Comparison of ENCODE assay signal across 17 cellular contexts in genomic region chr5:123496892-123497291, GRCh38. TPM values are rescaled to one million over a fixed set of nuclear protein-coding genes. Genes with fewer than 3 reads are reported as not detected.
DNase-seq lines count a peak whose midpoint lies in the region; ATAC-seq, FAIRE-seq and TF ChIP-seq lines count a peak whose summit lies in the region.
"Had no signal": no experiment of that assay in that cellular context is flagged by ENCODE, and none has a peak within 500 bp of the region (broad histone marks: within the 10 kb centered on the region; RNA-seq: fewer than 3 reads in every experiment).

No MANE protein-coding gene starts in this region.

- H3K27me3 ChIP-seq in GM23248 (replicated peaks; ENCODE audit: insufficient read depth), result no peaks in the 10 kb centered on the region
- H3K27me3 ChIP-seq in astrocyte (ENCODE audit: insufficient read depth, low read length), result no peaks in the 10 kb centered on the region
- no peaks in the 10 kb centered on the region for H3K27me3 ChIP-seq in keratinocyte (ENCODE audit: control insufficient read depth, extremely low read depth, insufficient read depth, low read length)
- no peaks in the 10 kb centered on the region for H3K27me3 ChIP-seq in Peyer's patch
- H3K27me3 ChIP-seq: esophagus muscularis mucosa, SJCRH30, testis had no signal

- H3K4me3 ChIP-seq in GM23248 (no peak overlapping the region), astrocyte (ENCODE audit: insufficient read depth, low read depth, low read length) (no peak overlapping the region), keratinocyte (ENCODE audit: control insufficient read depth in 2 of 3, extremely low read depth in 1 of 3, insufficient read depth in 2 of 3, low read depth in 1 of 3, low read length in 3 of 3) (no peak overlapping the region), Peyer's patch (no peak overlapping the region)
- H3K4me3 ChIP-seq: A549, esophagus muscularis mucosa, SJCRH30, testis had no signal

- H3K4me2 ChIP-seq in GM23248 (ENCODE audit: unreplicated experiment), result peak overlapping the region; percentile 49
- no peak overlapping the region for H3K4me2 ChIP-seq in astrocyte (ENCODE audit: low read length)
- no peak overlapping the region for H3K4me2 ChIP-seq in keratinocyte (ENCODE audit: control insufficient read depth, extremely low read depth, insufficient read depth, low read depth, low read length)
- H3K4me2 ChIP-seq: A549 had no signal

- H3K27me3 Mint-ChIP-seq in astrocyte (ENCODE audit: low read depth, unreplicated experiment), result no peaks in the 10 kb centered on the region
- H3K27me3 Mint-ChIP-seq: dendritic cell treated with granulocyte-macrophage colony-stimulating factor and Interleukin-4, amounts not matched to agents 40 ng/mL and 50 ng/mL, for 4 days; progenitor cell of endocrine pancreas had no signal

- H3K9me3 Mint-ChIP-seq in astrocyte (ENCODE audit: unreplicated experiment), result no peaks in the 10 kb centered on the region
- H3K9me3 Mint-ChIP-seq: activated T-helper 17 cell treated with anti-CD3 and anti-CD28 coated beads, Interleukin-2, amount 50 U/mL, for 72 hours; dendritic cell treated with granulocyte-macrophage colony-stimulating factor and Interleukin-4, amounts not matched to agents 40 ng/mL and 50 ng/mL, for 4 days; naive thymus-derived CD4-positive, alpha-beta T cell had no signal

- TF ChIP-seq CTCF in astrocyte (IDR thresholded peaks at IDR 0.05; ENCODE audit: insufficient read depth, low read depth, low read length) (no peak), keratinocyte (optimal IDR thresholded peaks at IDR 0.05 in 1 of 3, IDR thresholded peaks at IDR 0.05 in 1 of 3, conservative IDR thresholded peaks at IDR 0.05 in 1 of 3; ENCODE audit: extremely low read depth in 1 of 3, insufficient read depth in 2 of 3, low read length in 3 of 3) (no peak), Peyer's patch (IDR thresholded peaks at IDR 0.05) (no peak)

- peaks cover 13% of the 10 kb centered on the region for H3F3A ChIP-seq in GM23248 (ENCODE audit: insufficient read depth)

- H3K27ac ChIP-seq in GM23248, result peak overlapping the region; percentile 50
- no peak overlapping the region for H3K27ac ChIP-seq in astrocyte (ENCODE audit: low read depth, low read length)
- H3K27ac ChIP-seq in keratinocyte (ENCODE audit: control insufficient read depth, insufficient read depth, low read length), result no peak overlapping the region
- no peak overlapping the region for H3K27ac ChIP-seq in Peyer's patch
- H3K27ac ChIP-seq: A549, esophagus muscularis mucosa, SJCRH30, testis had no signal

- H3K9ac ChIP-seq in GM23248 (no peak overlapping the region), astrocyte (ENCODE audit: low read length) (no peak overlapping the region), keratinocyte (ENCODE audit: control insufficient read depth, extremely low read depth, insufficient read depth, low read length) (no peak overlapping the region)

- H3K79me2 ChIP-seq in GM23248 (ENCODE audit: insufficient read depth) (no peaks in the 10 kb centered on the region), astrocyte (ENCODE audit: insufficient read depth, low read length) (no peaks in the 10 kb centered on the region), keratinocyte (ENCODE audit: control insufficient read depth, insufficient read depth, low read length) (no peaks in the 10 kb centered on the region)

- no peaks in the 10 kb centered on the region for H3K9me1 ChIP-seq in keratinocyte (ENCODE audit: control insufficient read depth, extremely low read depth, insufficient read depth, low read length)

- H3K9me3 ChIP-seq in GM23248 (ENCODE audit: low read depth), result no peaks in the 10 kb centered on the region
- H3K9me3 ChIP-seq in astrocyte (ENCODE audit: insufficient read depth, low read depth, low read length), result no peaks in the 10 kb centered on the region
- H3K9me3 ChIP-seq in keratinocyte (ENCODE audit: control insufficient read depth, low read depth, low read length), result no peaks in the 10 kb centered on the region
- H3K9me3 ChIP-seq in Peyer's patch, result no peaks in the 10 kb centered on the region
- H3K9me3 ChIP-seq: A549, esophagus muscularis mucosa, SJCRH30, testis had no signal

- FAIRE-seq in astrocyte (lab: Jason Lieb, UNC) (no peak), keratinocyte (lab: Jason Lieb, UNC) (peak; percentile 73)
- FAIRE-seq: A549 had no signal

- no peaks in the 10 kb centered on the region for H4K20me1 ChIP-seq in GM23248 (ENCODE audit: insufficient read depth)
- H4K20me1 ChIP-seq in astrocyte (ENCODE audit: insufficient read depth, low read length), result no peaks in the 10 kb centered on the region
- no peaks in the 10 kb centered on the region for H4K20me1 ChIP-seq in keratinocyte (ENCODE audit: control insufficient read depth, extremely low read depth, insufficient read depth, low read length)

- WGBS in GM23248 (ENCODE audit: low coverage in 1 of 2, low lambda C conversion rate in 2 of 2, missing lambda C conversion rate in 2 of 2), 2 experiments, result 63 to 67% methylated on average over 3 of the region's 3 CpGs

- TF ChIP-seq POLR2A in Peyer's patch (IDR thresholded peaks at IDR 0.05), result no peak

- H3K4me1 ChIP-seq in GM23248 (ENCODE audit: insufficient read depth), result peaks cover 32% of the 10 kb centered on the region
- H3K4me1 ChIP-seq in astrocyte (ENCODE audit: insufficient read depth, low read length), result peaks cover 3% of the 10 kb centered on the region
- H3K4me1 ChIP-seq in keratinocyte (ENCODE audit: control insufficient read depth, extremely low read depth, insufficient read depth, low read length), result peaks cover 15% of the 10 kb centered on the region
- no peaks in the 10 kb centered on the region for H3K4me1 ChIP-seq in Peyer's patch
- H3K4me1 ChIP-seq: A549, esophagus muscularis mucosa, SJCRH30, testis had no signal

- H3K4me1 Mint-ChIP-seq in astrocyte (ENCODE audit: low read depth, unreplicated experiment), result peaks cover 1% of the 10 kb centered on the region
- H3K4me1 Mint-ChIP-seq: activated T-helper 17 cell treated with anti-CD3 and anti-CD28 coated beads, Interleukin-2, amount 50 U/mL, for 72 hours; naive thymus-derived CD4-positive, alpha-beta T cell had no signal

- no peak overlapping the region for H3K27ac Mint-ChIP-seq in astrocyte (ENCODE audit: unreplicated experiment)
- H3K27ac Mint-ChIP-seq: activated T-helper 17 cell treated with anti-CD3 and anti-CD28 coated beads, Interleukin-2, amount 50 U/mL, for 72 hours; dendritic cell treated with granulocyte-macrophage colony-stimulating factor and Interleukin-4, amounts not matched to agents 40 ng/mL and 50 ng/mL, for 4 days; naive thymus-derived CD4-positive, alpha-beta T cell; progenitor cell of endocrine pancreas had no signal

- DNase-seq in NCI-H82 (lab: John Stamatoyannopoulos, UW) (peak; percentile 46), NCI-H82 treated with DMSO at 0.1 percent for 48 hours (lab: John Stamatoyannopoulos, UW; ENCODE audit: unreplicated experiment) (no peak), GM23248 (peak; percentile 76), astrocyte (ENCODE audit: low read depth) (peak; percentile 83), keratinocyte (ENCODE audit: low read depth, low spot score) (no peak), KBM-7 (no peak), Peyer's patch (no peak)
- DNase-seq: naive thymus-derived CD4-positive, alpha-beta T cell; NCI-H2029; testis had no signal

- no peak for ATAC-seq in GM19463 (IDR thresholded peaks at IDR 0.05; ENCODE audit: unreplicated experiment)
- ATAC-seq: A549; activated T-helper 17 cell treated with anti-CD3 and anti-CD28 coated beads, Interleukin-2, amount 50 U/mL, for 72 hours; naive thymus-derived CD4-positive, alpha-beta T cell had no signal

- H3K4me3 Mint-ChIP-seq in astrocyte (ENCODE audit: unreplicated experiment), result no peak overlapping the region
- H3K4me3 Mint-ChIP-seq: activated T-helper 17 cell treated with anti-CD3 and anti-CD28 coated beads, Interleukin-2, amount 50 U/mL, for 72 hours; dendritic cell treated with granulocyte-macrophage colony-stimulating factor and Interleukin-4, amounts not matched to agents 40 ng/mL and 50 ng/mL, for 4 days; naive thymus-derived CD4-positive, alpha-beta T cell had no signal

- H2AFZ ChIP-seq in GM23248 (no peak overlapping the region), astrocyte (ENCODE audit: low read depth, low read length) (no peak overlapping the region), keratinocyte (ENCODE audit: control insufficient read depth, low read length) (no peak overlapping the region)

- dilution Hi-C loops in keratinocyte (cut with MboI; ENCODE audit: extremely low pct_ligation_motif_present, low sequenced_read_pairs), result no loop called here

- in situ Hi-C loops in GM23248 (cut with MboI) (no loop called here), KBM-7 (cut with MboI; ENCODE audit: low pct_unique_long_range_greater_than_20kb, low sequenced_read_pairs) (no loop called here)

- no peaks in the 10 kb centered on the region for H3K9me2 ChIP-seq in GM23248 (ENCODE audit: insufficient read depth)

- H3K36me3 Mint-ChIP-seq in astrocyte (ENCODE audit: low read depth, unreplicated experiment), result no peaks in the 10 kb centered on the region
- H3K36me3 Mint-ChIP-seq: naive thymus-derived CD4-positive, alpha-beta T cell had no signal

- no peaks in the 10 kb centered on the region for H3K36me3 ChIP-seq in GM23248 (ENCODE audit: low read depth)
- H3K36me3 ChIP-seq in astrocyte (ENCODE audit: insufficient read depth, low read length), result no peaks in the 10 kb centered on the region
- H3K36me3 ChIP-seq in keratinocyte (ENCODE audit: control insufficient read depth in 2 of 2, extremely low read depth in 1 of 2, insufficient read depth in 2 of 2, low read length in 2 of 2), result no peaks in the 10 kb centered on the region
- no peaks in the 10 kb centered on the region for H3K36me3 ChIP-seq in Peyer's patch
- H3K36me3 ChIP-seq: esophagus muscularis mucosa, SJCRH30 had no signal

RNA-seq across cellular contexts. Expression of gene CSNK1G3, which starts 15.1 kb away (rescaled TPM):
- 63.2 and 79.9 TPM in 2 replicates for total RNA-seq in GM23248 (2014; rRNA removed; shearing (Covaris generic))
- 29.5 and 37.4 TPM in 2 replicates for polyA plus RNA-seq in GM23248 (2016; fragmentation: Nextera tagmentation; extraction: Ambion mirVana)
- 54.9 and 59.4 TPM in 2 replicates for total RNA-seq in astrocyte
- polyA plus RNA-seq in keratinocyte, result 18.3 to 34.0 TPM (median 22.2 TPM) in 3 replicates
- 54.2 TPM for polyA plus RNA-seq in keratinocyte (2011; ENCODE audit: low read depth)
- 17.8 and 33.8 TPM in 2 replicates for polyA plus RNA-seq in keratinocyte (2011; cell fraction: cytosol; rRNA removed)
- 20.2 and 24.0 TPM in 2 replicates for polyA plus RNA-seq in keratinocyte (2011; cell fraction: nucleus; rRNA removed)
- 19.3 and 23.2 TPM in 2 replicates for polyA plus RNA-seq in keratinocyte (2012; ENCODE audit: low replicate concordance)
- polyA minus RNA-seq in keratinocyte, result 6.5 to 48.5 TPM (median 19.2 TPM) in 3 replicates
- 61.4 TPM for polyA minus RNA-seq in keratinocyte (2011; cell fraction: cytosol; rRNA and poly(A)+ RNA removed)
- 21.7 and 39.4 TPM in 2 replicates for polyA minus RNA-seq in keratinocyte (2011; cell fraction: nucleus; rRNA and poly(A)+ RNA removed)
- 10 to 100 TPM; 30.4 to 66.8 (median 53.0) TPM for total RNA-seq in Peyer's patch

Comparison
In these comparisons a context has a peak if more than half of its experiments do, and no peak if none do; other contexts are left out.
1. DNase-seq: peak in NCI-H82 (single experiment), GM23248 (single experiment) and astrocyte (single experiment); none in NCI-H82 treated with DMSO at 0.1 percent for 48 hours (single experiment), keratinocyte (single experiment), KBM-7 (single experiment) and Peyer's patch (0 of 3).